In genomic region chr1:206903687-206904086, GRCh38 we compare ENCODE assay signal across 1 cellular context.
TF ChIP-seq lines count a peak whose summit lies in the region.

No MANE protein-coding gene starts in this region.

TF ChIP-seq in SK-N-SH, 30 proteins besides CTCF, POLR2A, EP300 and RAD21:
- TF ChIP-seq IRF3 (IDR thresholded peaks at IDR 0.05; ENCODE audit: low read depth, low read length), result no peak
- no peak for TF ChIP-seq SIN3A (IDR thresholded peaks at IDR 0.05; ENCODE audit: borderline replicate concordance, low read depth, low read length)
- no peak for TF ChIP-seq ELF1 (IDR thresholded peaks at IDR 0.05)
